1 cellular context compared by ENCODE assay signal in genomic region chr15:75065851-75066509, GRCh38.
TF ChIP-seq lines count a peak whose summit lies in the region.

No MANE protein-coding gene starts in this region.

TF ChIP-seq in K562, 482 proteins besides CTCF, POLR2A, EP300 and RAD21 (continued from another document and continues in another):
- TF ChIP-seq, protein P1, sequence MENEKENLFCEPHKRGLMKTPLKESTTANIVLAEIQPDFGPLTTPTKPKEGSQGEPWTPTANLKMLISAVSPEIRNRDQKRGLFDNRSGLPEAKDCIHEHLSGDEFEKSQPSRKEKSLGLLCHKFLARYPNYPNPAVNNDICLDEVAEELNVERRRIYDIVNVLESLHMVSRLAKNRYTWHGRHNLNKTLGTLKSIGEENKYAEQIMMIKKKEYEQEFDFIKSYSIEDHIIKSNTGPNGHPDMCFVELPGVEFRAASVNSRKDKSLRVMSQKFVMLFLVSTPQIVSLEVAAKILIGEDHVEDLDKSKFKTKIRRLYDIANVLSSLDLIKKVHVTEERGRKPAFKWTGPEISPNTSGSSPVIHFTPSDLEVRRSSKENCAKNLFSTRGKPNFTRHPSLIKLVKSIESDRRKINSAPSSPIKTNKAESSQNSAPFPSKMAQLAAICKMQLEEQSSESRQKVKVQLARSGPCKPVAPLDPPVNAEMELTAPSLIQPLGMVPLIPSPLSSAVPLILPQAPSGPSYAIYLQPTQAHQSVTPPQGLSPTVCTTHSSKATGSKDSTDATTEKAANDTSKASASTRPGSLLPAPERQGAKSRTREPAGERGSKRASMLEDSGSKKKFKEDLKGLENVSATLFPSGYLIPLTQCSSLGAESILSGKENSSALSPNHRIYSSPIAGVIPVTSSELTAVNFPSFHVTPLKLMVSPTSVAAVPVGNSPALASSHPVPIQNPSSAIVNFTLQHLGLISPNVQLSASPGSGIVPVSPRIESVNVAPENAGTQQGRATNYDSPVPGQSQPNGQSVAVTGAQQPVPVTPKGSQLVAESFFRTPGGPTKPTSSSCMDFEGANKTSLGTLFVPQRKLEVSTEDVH (IDR thresholded peaks at IDR 0.05; ENCODE audit: low read depth, partially characterized antibody): no peak
- no peak for TF ChIP-seq DNMT1 (IDR thresholded peaks at IDR 0.05)
- no peak for TF ChIP-seq SETDB1 (IDR thresholded peaks at IDR 0.05; ENCODE audit: low read length)
- no peak for TF ChIP-seq RFX7 (CRISPR knock-in tag; IDR thresholded peaks at IDR 0.05)
- TF ChIP-seq LEF1 (IDR thresholded peaks at IDR 0.05): peak; percentile 98
- no peak for TF ChIP-seq ZBTB8A (IDR thresholded peaks at IDR 0.05; ENCODE audit: partially characterized antibody)
- TF ChIP-seq CBFA2T2 (conservative IDR thresholded peaks at IDR 0.05): peak; percentile 100
- TF ChIP-seq NFRKB (IDR thresholded peaks at IDR 0.05; ENCODE audit: low read depth): no peak
- TF ChIP-seq CREM (IDR thresholded peaks at IDR 0.05; ENCODE audit: low read depth): peak; percentile 79
- TF ChIP-seq KLF10 (CRISPR knock-in tag; IDR thresholded peaks at IDR 0.05): no peak
- TF ChIP-seq SRSF9 (IDR thresholded peaks at IDR 0.05; ENCODE audit: borderline replicate concordance, low read depth, low read length): no peak
- TF ChIP-seq MECOM (CRISPR knock-in tag; IDR thresholded peaks at IDR 0.05): peak; percentile 90
- 0 out of 2 replicates have a peak, but pooled peaks have one; percentile 72 for TF ChIP-seq ZNF23 (CRISPR knock-in tag; IDR thresholded peaks at IDR 0.05)
- no peak for TF ChIP-seq FIP1L1 (IDR thresholded peaks at IDR 0.05; ENCODE audit: low read depth, low read length, poor library complexity, severe bottlenecking)
- TF ChIP-seq GTF2A2 (tag; IDR thresholded peaks at IDR 0.05): no peak
- TF ChIP-seq HDAC6 (IDR thresholded peaks at IDR 0.05; ENCODE audit: low read depth, low read length): no peak
- TF ChIP-seq KAT7 (CRISPR knock-in tag; IDR thresholded peaks at IDR 0.05; ENCODE audit: borderline replicate concordance): no peak
- peak; percentile 82 for TF ChIP-seq ZNF24 (IDR thresholded peaks at IDR 0.05)
- peak; percentile 97 for TF ChIP-seq ZNF584 (CRISPR knock-in tag; IDR thresholded peaks at IDR 0.05; ENCODE audit: low read depth)
- peak; percentile 90 for TF ChIP-seq ZNF274 (IDR thresholded peaks at IDR 0.05; ENCODE audit: borderline replicate concordance, low read depth, low read length)
- TF ChIP-seq MBD2 (IDR thresholded peaks at IDR 0.05; ENCODE audit: borderline replicate concordance, low read depth): peak; percentile 86
- TF ChIP-seq U2AF2 (optimal IDR thresholded peaks at IDR 0.05; ENCODE audit: low read depth, low read length): no peak
- TF ChIP-seq, protein P2, sequence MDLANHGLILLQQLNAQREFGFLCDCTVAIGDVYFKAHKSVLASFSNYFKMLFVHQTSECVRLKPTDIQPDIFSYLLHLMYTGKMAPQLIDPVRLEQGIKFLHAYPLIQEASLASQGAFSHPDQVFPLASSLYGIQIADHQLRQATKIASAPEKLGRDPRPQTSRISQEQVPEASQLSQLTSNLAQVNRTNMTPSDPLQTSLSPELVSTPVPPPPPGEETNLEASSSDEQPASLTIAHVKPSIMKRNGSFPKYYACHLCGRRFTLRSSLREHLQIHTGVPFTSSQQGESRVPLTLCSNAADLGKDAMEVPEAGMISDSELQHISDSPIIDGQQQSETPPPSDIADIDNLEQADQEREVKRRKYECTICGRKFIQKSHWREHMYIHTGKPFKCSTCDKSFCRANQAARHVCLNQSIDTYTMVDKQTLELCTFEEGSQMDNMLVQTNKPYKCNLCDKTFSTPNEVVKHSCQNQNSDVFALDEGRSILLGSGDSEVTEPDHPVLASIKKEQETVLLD (IDR thresholded peaks at IDR 0.05): peak; percentile 80; the same call in 1 of the 2 replicates
- no peak; the same call in 1 of the 2 replicates for TF ChIP-seq ZFX (CRISPR knock-in tag; IDR thresholded peaks at IDR 0.05)
- peak; percentile 84 for TF ChIP-seq MEIS2 (IDR thresholded peaks at IDR 0.05; ENCODE audit: partially characterized antibody)
- TF ChIP-seq ZBTB26 (CRISPR knock-in tag; IDR thresholded peaks at IDR 0.05): no peak
- peak; percentile 43; the same call in 1 of the 2 replicates for TF ChIP-seq HSF4 (CRISPR knock-in tag; IDR thresholded peaks at IDR 0.05; ENCODE audit: borderline replicate concordance)
- peak; percentile 84 for TF ChIP-seq JUND (IDR thresholded peaks at IDR 0.05; ENCODE audit: borderline replicate concordance, low read depth, low read length)
- TF ChIP-seq JUND (tag; IDR thresholded peaks at IDR 0.05; ENCODE audit: borderline replicate concordance, low read depth, low read length): peak; percentile 57; the same call in 2 of the 3 replicates
- no peak for TF ChIP-seq ATF6 (CRISPR knock-in tag; IDR thresholded peaks at IDR 0.05)
- peak; percentile 100 for TF ChIP-seq PHB2 (IDR thresholded peaks at IDR 0.05; ENCODE audit: low read depth)
- peak; percentile 62 for TF ChIP-seq MYC (IDR thresholded peaks at IDR 0.05; ENCODE audit: low read depth, low read length)
- TF ChIP-seq MYC (CRISPR knock-in tag; IDR thresholded peaks at IDR 0.05; ENCODE audit: borderline replicate concordance, low read depth): no peak
- peak; percentile 100 for TF ChIP-seq KDM1A (IDR thresholded peaks at IDR 0.05)
- no peak for TF ChIP-seq POLR3G (IDR thresholded peaks at IDR 0.05; ENCODE audit: extremely low read depth, insufficient read length, insufficient replicate concordance)
- peak; percentile 59; the same call in 1 of the 2 replicates for TF ChIP-seq ERF (CRISPR knock-in tag; IDR thresholded peaks at IDR 0.05)
- 0 out of 2 replicates have a peak, but pooled peaks have one; percentile 56 for TF ChIP-seq ZC3H8 (IDR thresholded peaks at IDR 0.05)
- TF ChIP-seq ELF1 (tag; IDR thresholded peaks at IDR 0.05): no peak
- no peak for TF ChIP-seq WHSC1 (IDR thresholded peaks at IDR 0.05; ENCODE audit: low read length)
- TF ChIP-seq RBM25 (IDR thresholded peaks at IDR 0.05; ENCODE audit: low read depth, low read length, severe bottlenecking): no peak
- no peak for TF ChIP-seq ZNF77 (CRISPR knock-in tag; IDR thresholded peaks at IDR 0.05)
- no peak for TF ChIP-seq ZNF785 (CRISPR knock-in tag; IDR thresholded peaks at IDR 0.05)
- TF ChIP-seq FOXA1 (IDR thresholded peaks at IDR 0.05; ENCODE audit: borderline replicate concordance): no peak
- TF ChIP-seq HCFC1 (IDR thresholded peaks at IDR 0.05; ENCODE audit: low read depth, low read length): no peak
- no peak for TF ChIP-seq ZNF165 (CRISPR knock-in tag; IDR thresholded peaks at IDR 0.05; ENCODE audit: borderline replicate concordance)
- no peak for TF ChIP-seq BMI1 (IDR thresholded peaks at IDR 0.05; ENCODE audit: low read length)
- peak; percentile 97 for TF ChIP-seq ZNF766 (CRISPR knock-in tag; conservative IDR thresholded peaks at IDR 0.05)
- no peak for TF ChIP-seq HNRNPK (IDR thresholded peaks at IDR 0.05; ENCODE audit: low read depth, low read length, poor library complexity, severe bottlenecking)
- TF ChIP-seq MAFK (IDR thresholded peaks at IDR 0.05; ENCODE audit: low read length): peak; percentile 66
- TF ChIP-seq ZNF695 (CRISPR knock-in tag; IDR thresholded peaks at IDR 0.05): peak; percentile 77; the same call in 1 of the 2 replicates
- TF ChIP-seq ZNF436 (CRISPR knock-in tag; IDR thresholded peaks at IDR 0.05): no peak
- TF ChIP-seq GTF2F1 (IDR thresholded peaks at IDR 0.05; ENCODE audit: low read depth, low read length): no peak
- TF ChIP-seq NR4A1 (CRISPR knock-in tag; IDR thresholded peaks at IDR 0.05): peak; percentile 86; the same call in 1 of the 2 replicates
- peak; percentile 98 for TF ChIP-seq NR4A1 (tag; IDR thresholded peaks at IDR 0.05)
- TF ChIP-seq, protein P3, sequence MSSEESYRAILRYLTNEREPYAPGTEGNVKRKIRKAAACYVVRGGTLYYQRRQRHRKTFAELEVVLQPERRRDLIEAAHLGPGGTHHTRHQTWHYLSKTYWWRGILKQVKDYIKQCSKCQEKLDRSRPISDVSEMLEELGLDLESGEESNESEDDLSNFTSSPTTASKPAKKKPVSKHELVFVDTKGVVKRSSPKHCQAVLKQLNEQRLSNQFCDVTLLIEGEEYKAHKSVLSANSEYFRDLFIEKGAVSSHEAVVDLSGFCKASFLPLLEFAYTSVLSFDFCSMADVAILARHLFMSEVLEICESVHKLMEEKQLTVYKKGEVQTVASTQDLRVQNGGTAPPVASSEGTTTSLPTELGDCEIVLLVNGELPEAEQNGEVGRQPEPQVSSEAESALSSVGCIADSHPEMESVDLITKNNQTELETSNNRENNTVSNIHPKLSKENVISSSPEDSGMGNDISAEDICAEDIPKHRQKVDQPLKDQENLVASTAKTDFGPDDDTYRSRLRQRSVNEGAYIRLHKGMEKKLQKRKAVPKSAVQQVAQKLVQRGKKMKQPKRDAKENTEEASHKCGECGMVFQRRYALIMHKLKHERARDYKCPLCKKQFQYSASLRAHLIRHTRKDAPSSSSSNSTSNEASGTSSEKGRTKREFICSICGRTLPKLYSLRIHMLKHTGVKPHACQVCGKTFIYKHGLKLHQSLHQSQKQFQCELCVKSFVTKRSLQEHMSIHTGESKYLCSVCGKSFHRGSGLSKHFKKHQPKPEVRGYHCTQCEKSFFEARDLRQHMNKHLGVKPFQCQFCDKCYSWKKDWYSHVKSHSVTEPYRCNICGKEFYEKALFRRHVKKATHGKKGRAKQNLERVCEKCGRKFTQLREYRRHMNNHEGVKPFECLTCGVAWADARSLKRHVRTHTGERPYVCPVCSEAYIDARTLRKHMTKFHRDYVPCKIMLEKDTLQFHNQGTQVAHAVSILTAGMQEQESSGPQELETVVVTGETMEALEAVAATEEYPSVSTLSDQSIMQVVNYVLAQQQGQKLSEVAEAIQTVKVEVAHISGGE (CRISPR knock-in tag; IDR thresholded peaks at IDR 0.05): peak in 1 of 3 experiments; percentile 89; a peak in 2 of 6 replicates
- TF ChIP-seq, protein P4, sequence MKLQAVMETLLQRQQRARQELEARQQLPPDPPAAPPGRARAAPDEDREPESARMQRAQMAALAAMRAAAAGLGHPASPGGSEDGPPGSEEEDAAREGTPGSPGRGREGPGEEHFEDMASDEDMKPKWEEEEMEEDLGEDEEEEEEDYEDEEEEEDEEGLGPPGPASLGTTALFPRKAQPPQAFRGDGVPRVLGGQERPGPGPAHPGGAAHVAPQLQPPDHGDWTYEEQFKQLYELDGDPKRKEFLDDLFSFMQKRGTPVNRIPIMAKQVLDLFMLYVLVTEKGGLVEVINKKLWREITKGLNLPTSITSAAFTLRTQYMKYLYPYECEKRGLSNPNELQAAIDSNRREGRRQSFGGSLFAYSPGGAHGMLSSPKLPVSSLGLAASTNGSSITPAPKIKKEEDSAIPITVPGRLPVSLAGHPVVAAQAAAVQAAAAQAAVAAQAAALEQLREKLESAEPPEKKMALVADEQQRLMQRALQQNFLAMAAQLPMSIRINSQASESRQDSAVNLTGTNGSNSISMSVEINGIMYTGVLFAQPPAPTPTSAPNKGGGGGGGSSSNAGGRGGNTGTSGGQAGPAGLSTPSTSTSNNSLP (IDR thresholded peaks at IDR 0.05; ENCODE audit: borderline replicate concordance, low read depth, low read length): peak; percentile 85; the same call in 1 of the 2 replicates
- TF ChIP-seq USF2 (CRISPR knock-in tag; IDR thresholded peaks at IDR 0.05): no peak
- TF ChIP-seq NONO (IDR thresholded peaks at IDR 0.05; ENCODE audit: low read depth in 2 of 2, low read length in 1 of 2): peak in 1 of 2 experiments; percentile 92; a peak in 2 of 4 replicates
- TF ChIP-seq EP400 (IDR thresholded peaks at IDR 0.05): peak; percentile 73
- TF ChIP-seq SMAD3 (CRISPR knock-in tag; conservative IDR thresholded peaks at IDR 0.05): peak; percentile 95
- no peak for TF ChIP-seq PTTG1 (tag; IDR thresholded peaks at IDR 0.05; ENCODE audit: low read depth)
- no peak for TF ChIP-seq MCM5 (IDR thresholded peaks at IDR 0.05; ENCODE audit: low read depth)
- TF ChIP-seq KHSRP (IDR thresholded peaks at IDR 0.05): peak; percentile 98
- peak; percentile 77 for TF ChIP-seq ZNF239 (CRISPR knock-in tag; IDR thresholded peaks at IDR 0.05)
